Comparison of ENCODE assay signal across 8 cellular contexts in the genomic region with DNA sequence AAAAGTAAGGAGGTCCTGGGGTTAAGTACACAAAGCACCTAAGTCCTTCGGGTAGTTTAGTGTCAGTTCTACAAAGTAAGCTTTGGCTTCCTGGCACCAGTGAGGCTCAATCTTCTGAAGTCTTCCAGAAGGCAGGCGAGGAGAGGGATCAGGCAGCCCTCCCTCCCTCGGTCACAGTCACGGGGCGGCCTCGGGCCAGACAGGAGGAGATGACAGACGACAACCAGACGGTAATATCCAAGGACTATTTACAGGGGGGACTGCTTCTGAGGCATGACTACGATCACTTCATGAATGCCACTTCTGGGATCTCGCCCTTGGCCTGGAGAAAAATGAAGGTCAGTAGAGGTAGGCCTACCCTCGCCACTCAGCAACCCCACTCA. TPM values are rescaled to one million over a fixed set of nuclear protein-coding genes. Genes with fewer than 3 reads are reported as not detected.
A peak's percentile ranks its signal among the peaks of the same experiment; 100 is the strongest.
DNase-seq lines count a peak whose midpoint lies in the region; ATAC-seq and TF ChIP-seq lines count a peak whose summit lies in the region.

No MANE protein-coding gene starts in this region.

- H3K27ac Mint-ChIP-seq in CD14-positive monocyte (peak overlapping the region; percentile 82 to 95 (median 92)), chondrocyte (ENCODE audit: unreplicated experiment) (peak overlapping the region; percentile 94)

- no peak for DNase-seq in CD14-positive monocyte (ENCODE audit: low spot score)
- no peak for DNase-seq in chondrocyte (ENCODE audit: low spot score)
- DNase-seq in mucosa of descending colon, result peak; percentile 24 to 57 (median 54)
- DNase-seq in SIG-M5 (lab: John Stamatoyannopoulos, UW), result no peak
- DNase-seq in NCI-H1105 treated with DMSO at 0.1 percent for 48 hours (lab: John Stamatoyannopoulos, UW), result no peak
- DNase-seq in KBM-7, result no peak

- no peak for ATAC-seq in mucosa of descending colon
- ATAC-seq in activated CD4-positive, CD25-positive, alpha-beta regulatory T cell treated with anti-CD3 and anti-CD28 coated beads, Interleukin-2, amount 50 U/mL, for 24 hours, result no peak

- H3K9me3 Mint-ChIP-seq in CD14-positive monocyte (no peaks in the 10 kb centered on the region), chondrocyte (ENCODE audit: low read depth) (no peaks in the 10 kb centered on the region)

- H3K4me3 Mint-ChIP-seq in CD14-positive monocyte (peak overlapping the region; percentile 83 to 89), chondrocyte (ENCODE audit: unreplicated experiment) (peak overlapping the region; percentile 88)

- H3K9me3 ChIP-seq in KOPT-K1 (ENCODE audit: insufficient read depth, low read length, poor library complexity, severe bottlenecking) (no peaks in the 10 kb centered on the region), mucosa of descending colon (no peaks in the 10 kb centered on the region)

- peaks cover 29% of the 10 kb centered on the region for H3K4me1 ChIP-seq in mucosa of descending colon (ENCODE audit: low read depth)

- H3K27me3 Mint-ChIP-seq in CD14-positive monocyte (ENCODE audit: low read depth in 3 of 3) (no peaks in the 10 kb centered on the region), chondrocyte (ENCODE audit: low read depth) (no peaks in the 10 kb centered on the region)

- no peak for TF ChIP-seq CTCF in CD14-positive monocyte (IDR thresholded peaks at IDR 0.05)
- TF ChIP-seq CTCF in chondrocyte (IDR thresholded peaks at IDR 0.05), result peak; percentile 4
- no peak for TF ChIP-seq CTCF in mucosa of descending colon (IDR thresholded peaks at IDR 0.05)

- H3K4me1 Mint-ChIP-seq in CD14-positive monocyte, result peaks cover 43% of the 10 kb centered on the region
- H3K4me1 Mint-ChIP-seq in chondrocyte (ENCODE audit: low read depth), result peaks cover 45% of the 10 kb centered on the region

- intact Hi-C loops in CD14-positive monocyte (cut with micrococcal nuclease), result no loop called here
- intact Hi-C loops in mucosa of descending colon (cut with DNase I, micrococcal nuclease), result loop anchor here in 1 of 2 donors (5.0 kb wide), 1 partner anchor 70 kb away; no protein-coding TSS in a partner anchor

- H3K27ac ChIP-seq in KOPT-K1 (ENCODE audit: low read depth, low read length, poor library complexity, severe bottlenecking), result peak overlapping the region; percentile 85

- H3K36me3 ChIP-seq in KOPT-K1 (ENCODE audit: insufficient read depth, low read length), result peaks cover 75% of the 10 kb centered on the region
- peaks cover 3% of the 10 kb centered on the region for H3K36me3 ChIP-seq in mucosa of descending colon (ENCODE audit: low read depth)

- in situ Hi-C loops in KBM-7 (cut with MboI; ENCODE audit: low pct_unique_long_range_greater_than_20kb, low sequenced_read_pairs), result no loop called here

- H3K36me3 Mint-ChIP-seq in CD14-positive monocyte (peaks cover 59 to 69% of the 10 kb centered on the region in 2 donors), chondrocyte (ENCODE audit: low read depth) (peaks cover 27% of the 10 kb centered on the region)

- H3K4me3 ChIP-seq in mucosa of descending colon, result peak overlapping the region; percentile 82

RNA-seq across cellular contexts. Expression of a gene that starts 0.4 kb away (rescaled TPM):
- 10 to 100 TPM; 19.6 to 20.4 TPM for polyA plus RNA-seq in CD14-positive monocyte
- total RNA-seq in chondrocyte (11.4 to 16.2 TPM (median 14.7 TPM) in 3 replicates), mucosa of descending colon (10 to 100 TPM; 12.8 to 16.6 (median 14.8) TPM)

RNA-seq across cellular contexts. Expression of a gene that starts 5.0 kb away (rescaled TPM):
- polyA plus RNA-seq in CD14-positive monocyte, result 100 to 1,000 TPM; 220 to 236 TPM
- 29.4 to 44.9 TPM (median 35.1 TPM) in 3 replicates for total RNA-seq in chondrocyte
- total RNA-seq in mucosa of descending colon, result 10 to 100 TPM; 39.8 to 62.2 (median 54.0) TPM

RNA-seq across cellular contexts. Expression of a gene that starts 13.1 kb away (rescaled TPM):
- 10 to 100 TPM; 50.1 to 70.6 TPM for polyA plus RNA-seq in CD14-positive monocyte
- total RNA-seq in chondrocyte (51.3 to 69.5 TPM (median 52.4 TPM) in 3 replicates), mucosa of descending colon (100 to 1,000 TPM in 1 of 3 donors, 10 to 100 TPM in 2; 46.7 to 103 (median 55.0) TPM)

RNA-seq across cellular contexts. Expression of a gene that starts 21.0 kb away (rescaled TPM):
- polyA plus RNA-seq in CD14-positive monocyte, result 1 to 10 TPM; 5.1 to 5.3 TPM
- total RNA-seq in chondrocyte, result 18.8 to 31.0 TPM (median 21.4 TPM) in 3 replicates
- 10 to 100 TPM; 17.0 to 23.5 (median 17.1) TPM for total RNA-seq in mucosa of descending colon

RNA-seq across cellular contexts. Expression of a gene that starts 30.8 kb away (rescaled TPM):
- 100 to 1,000 TPM; 231 to 243 TPM for polyA plus RNA-seq in CD14-positive monocyte
- 75.9 to 77.8 TPM (median 77.0 TPM) in 3 replicates for total RNA-seq in chondrocyte
- total RNA-seq in mucosa of descending colon, result 10 to 100 TPM; 39.4 to 49.6 (median 41.5) TPM

Comparison
In these comparisons a context has a peak if more than half of its experiments do, and no peak if none do; other contexts are left out.
1. DNase-seq: peak in mucosa of descending colon (3 of 3); none in CD14-positive monocyte (single experiment), chondrocyte (single experiment), SIG-M5 (single experiment), NCI-H1105 treated with DMSO at 0.1 percent for 48 hours (single experiment) and KBM-7 (single experiment).